ENCODE assay signal across 13 cellular contexts in the genomic region with DNA sequence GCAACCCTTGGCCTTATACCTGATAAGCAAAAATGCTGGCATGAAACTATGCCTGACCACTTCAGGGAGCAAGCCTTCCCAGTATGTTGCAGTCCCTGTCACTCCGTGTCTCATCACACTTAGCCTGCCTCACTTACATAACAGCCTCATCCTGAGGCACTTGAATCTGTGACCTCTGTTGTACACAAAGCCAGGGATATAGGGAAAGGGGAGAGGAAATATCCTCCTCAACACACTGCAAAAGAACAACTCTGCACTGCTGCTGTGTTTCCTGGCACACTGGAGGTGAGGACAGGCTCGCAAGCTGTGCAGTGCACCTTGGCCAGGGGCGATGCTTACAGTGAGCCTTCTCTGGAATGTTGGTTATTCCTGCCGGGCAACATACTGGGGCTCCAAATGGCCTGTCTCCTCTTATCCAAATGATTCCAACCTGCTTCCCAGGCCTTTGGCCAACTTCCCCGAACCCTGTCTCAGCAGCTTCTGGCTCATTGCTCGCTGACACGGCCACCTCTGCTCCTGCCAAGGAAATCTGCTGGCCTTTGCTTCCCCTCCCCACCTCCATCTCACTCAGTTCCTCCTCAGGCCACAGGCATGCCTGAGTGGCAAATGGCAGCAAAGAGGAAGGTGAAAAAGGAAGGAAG.
A peak's percentile ranks its signal among the peaks of the same experiment; 100 is the strongest.
DNase-seq lines count a peak whose midpoint lies in the region; ATAC-seq and TF ChIP-seq lines count a peak whose summit lies in the region.
"Had no signal": no experiment of that assay in that cellular context is flagged by ENCODE, and none has a peak within 500 bp of the region (broad histone marks: within the 10 kb centered on the region; RNA-seq: fewer than 3 reads in every experiment).

No MANE protein-coding gene starts in this region.

- intact Hi-C loops in natural killer cell (cut with micrococcal nuclease) = no loop called here

- H3K4me3 Mint-ChIP-seq in nephron = peak overlapping the region in 1 of 3 experiments; percentile 19
- no peak overlapping the region for H3K4me3 Mint-ChIP-seq in natural killer cell
- H3K4me3 Mint-ChIP-seq in activated CD8-positive, alpha-beta T cell treated with anti-CD3 and anti-CD28 coated beads, Interleukin-2, amount 10 ng/mL, durations not matched to agents 7 days and 5 days = no peak overlapping the region
- H3K4me3 Mint-ChIP-seq: stimulated activated naive B cell treated with anti-CD40 and anti-IgM and Interleukin-4, amounts not matched to agents 10 μg/mL and 1 μg/mL and 100 μg/mL, for 72 hours had no signal

- ATAC-seq in foreskin keratinocyte (peak; percentile 61), natural killer cell (no peak), GM19467 (IDR thresholded peaks at IDR 0.05; ENCODE audit: unreplicated experiment) (no peak)
- ATAC-seq in activated CD8-positive, alpha-beta T cell treated with anti-CD3 and anti-CD28 coated beads, Interleukin-2, amount 10 ng/mL, durations not matched to agents 7 days and 5 days = no peak
- ATAC-seq: activated CD4-positive, CD25-positive, alpha-beta regulatory T cell treated with anti-CD3 and anti-CD28 coated beads, Interleukin-2, amount 50 U/mL, for 24 hours; K562; stimulated activated naive B cell treated with anti-CD40 and anti-IgM and Interleukin-4, amounts not matched to agents 10 μg/mL and 1 μg/mL and 100 μg/mL, for 72 hours had no signal

- DNase-seq in ELF-1 (ENCODE audit: low read depth, low spot score) (peak; percentile 91), SKM-1 (lab: John Stamatoyannopoulos, UW; ENCODE audit: unreplicated experiment) (peak; percentile 15), foreskin keratinocyte (peak in 1 of 2 donors; percentile 33), natural killer cell (no peak), superior temporal gyrus (ENCODE audit: extremely low spot score) (no peak)
- no peak for DNase-seq in activated CD8-positive, alpha-beta T cell treated with anti-CD3 and anti-CD28 coated beads, Interleukin-2, amount 10 ng/mL, durations not matched to agents 7 days and 5 days
- DNase-seq: activated naive CD4-positive, alpha-beta T cell treated with anti-CD3 and anti-CD28 coated beads, Interleukin-2, amount 50 U/mL, for 16 hours; NCI-H2171; stimulated activated naive B cell treated with anti-CD40 and anti-IgM and Interleukin-4, amounts not matched to agents 10 μg/mL and 1 μg/mL and 100 μg/mL, for 72 hours had no signal

- H3K27me3 Mint-ChIP-seq in nephron (ENCODE audit: low read depth) (no peaks in the 10 kb centered on the region), natural killer cell (ENCODE audit: low read depth in 2 of 2) (no peaks in the 10 kb centered on the region)
- H3K27me3 Mint-ChIP-seq in activated CD8-positive, alpha-beta T cell treated with anti-CD3 and anti-CD28 coated beads, Interleukin-2, amount 10 ng/mL, durations not matched to agents 7 days and 5 days (ENCODE audit: low read depth) = no peaks in the 10 kb centered on the region
- H3K27me3 Mint-ChIP-seq: stimulated activated naive B cell treated with anti-CD40 and anti-IgM and Interleukin-4, amounts not matched to agents 10 μg/mL and 1 μg/mL and 100 μg/mL, for 72 hours had no signal

- H3K27me3 ChIP-seq in foreskin keratinocyte = no peaks in the 10 kb centered on the region

- TF ChIP-seq CTCF in foreskin keratinocyte (conservative IDR thresholded peaks at IDR 0.05) (no peak), nephron (IDR thresholded peaks at IDR 0.05; ENCODE audit: unreplicated experiment in 3 of 3) (no peak), natural killer cell (IDR thresholded peaks at IDR 0.05) (no peak)

- H3K27ac Mint-ChIP-seq in nephron = peak overlapping the region in 2 of 3 experiments; percentile 1 to 7
- no peak overlapping the region for H3K27ac Mint-ChIP-seq in natural killer cell
- no peak overlapping the region for H3K27ac Mint-ChIP-seq in activated CD8-positive, alpha-beta T cell treated with anti-CD3 and anti-CD28 coated beads, Interleukin-2, amount 10 ng/mL, durations not matched to agents 7 days and 5 days
- H3K27ac Mint-ChIP-seq: stimulated activated naive B cell treated with anti-CD40 and anti-IgM and Interleukin-4, amounts not matched to agents 10 μg/mL and 1 μg/mL and 100 μg/mL, for 72 hours had no signal

- POLR2A ChIA-PET in activated CD8-positive, alpha-beta T cell treated with anti-CD3 and anti-CD28 coated beads, Interleukin-2, amount 10 ng/mL, durations not matched to agents 7 days and 5 days (lab: Charles Lee) = no interaction called here

- CTCF ChIA-PET in activated CD8-positive, alpha-beta T cell treated with anti-CD3 and anti-CD28 coated beads, Interleukin-2, amount 10 ng/mL, durations not matched to agents 7 days and 5 days (lab: Charles Lee) = interaction anchor here (1.8 to 3.0 kb wide), 2 partner anchors 54 kb away, joined by 6 to 14 read pairs; no protein-coding TSS in a partner anchor

- H3K4me1 Mint-ChIP-seq in nephron (peaks cover 48% of the 10 kb centered on the region), natural killer cell (peaks cover 30 to 34% of the 10 kb centered on the region in 2 donors)
- H3K4me1 Mint-ChIP-seq in activated CD8-positive, alpha-beta T cell treated with anti-CD3 and anti-CD28 coated beads, Interleukin-2, amount 10 ng/mL, durations not matched to agents 7 days and 5 days (ENCODE audit: low read depth) = peaks cover 63% of the 10 kb centered on the region

- H3K27ac ChIP-seq in foreskin keratinocyte = no peak overlapping the region

- no peaks in the 10 kb centered on the region for H3K36me3 Mint-ChIP-seq in nephron (ENCODE audit: low read depth)
- H3K36me3 Mint-ChIP-seq in natural killer cell = no peaks in the 10 kb centered on the region
- H3K36me3 Mint-ChIP-seq in activated CD8-positive, alpha-beta T cell treated with anti-CD3 and anti-CD28 coated beads, Interleukin-2, amount 10 ng/mL, durations not matched to agents 7 days and 5 days (ENCODE audit: low read depth) = peaks cover 3% of the 10 kb centered on the region
- H3K36me3 Mint-ChIP-seq: stimulated activated naive B cell treated with anti-CD40 and anti-IgM and Interleukin-4, amounts not matched to agents 10 μg/mL and 1 μg/mL and 100 μg/mL, for 72 hours had no signal

- H3K4me1 ChIP-seq in foreskin keratinocyte = peaks cover 9% of the 10 kb centered on the region

- no peaks in the 10 kb centered on the region for H3K9me3 Mint-ChIP-seq in nephron
- no peaks in the 10 kb centered on the region for H3K9me3 Mint-ChIP-seq in natural killer cell
- no peaks in the 10 kb centered on the region for H3K9me3 Mint-ChIP-seq in activated CD8-positive, alpha-beta T cell treated with anti-CD3 and anti-CD28 coated beads, Interleukin-2, amount 10 ng/mL, durations not matched to agents 7 days and 5 days (ENCODE audit: insufficient read depth)
- H3K9me3 Mint-ChIP-seq: stimulated activated naive B cell treated with anti-CD40 and anti-IgM and Interleukin-4, amounts not matched to agents 10 μg/mL and 1 μg/mL and 100 μg/mL, for 72 hours had no signal

Comparison
In these comparisons a context has a peak if more than half of its experiments do, and no peak if none do; other contexts are left out.
1. DNase-seq: peak in ELF-1 (single experiment) and SKM-1 (single experiment); none in natural killer cell (single experiment), activated CD8-positive, alpha-beta T cell treated with anti-CD3 and anti-CD28 coated beads, Interleukin-2, amount 10 ng/mL, durations not matched to agents 7 days and 5 days (single experiment) and superior temporal gyrus (single experiment).
2. H3K27ac Mint-ChIP-seq: peak in nephron (2 of 3); none in natural killer cell (0 of 2) and activated CD8-positive, alpha-beta T cell treated with anti-CD3 and anti-CD28 coated beads, Interleukin-2, amount 10 ng/mL, durations not matched to agents 7 days and 5 days (single experiment).